ENCODE assay signal across 19 cellular contexts in genomic region chr12:132507656-132508055, GRCh38. TPM values are rescaled to one million over a fixed set of nuclear protein-coding genes. Genes with fewer than 3 reads are reported as not detected.
DNase-seq lines count a peak whose midpoint lies in the region; ATAC-seq and TF ChIP-seq lines count a peak whose summit lies in the region.
"Had no signal": no experiment of that assay in that cellular context is flagged by ENCODE, and none has a peak within 500 bp of the region (broad histone marks: within the 10 kb centered on the region; RNA-seq: fewer than 3 reads in every experiment).

No MANE protein-coding gene starts in this region.

- H3K79me2 ChIP-seq in OCI-LY3 (ENCODE audit: low read length) = peaks cover 47% of the 10 kb centered on the region

- DNase-seq in NCI-H82 (lab: John Stamatoyannopoulos, UW) = peak; percentile 32
- no peak for DNase-seq in NCI-H82 treated with DMSO at 0.1 percent for 48 hours (lab: John Stamatoyannopoulos, UW; ENCODE audit: unreplicated experiment)
- DNase-seq in epithelial cell of proximal tubule (ENCODE audit: low read depth) = no peak
- no peak for DNase-seq in spleen
- DNase-seq in osteocyte (ENCODE audit: extremely low spot score, unreplicated experiment) = no peak
- DNase-seq in stimulated activated naive CD8-positive, alpha-beta T cell treated with anti-CD3 and anti-CD28 coated beads, Interleukin-15, amount 100 ng/mL, for 72 hours = no peak
- no peak for DNase-seq in activated naive CD8-positive, alpha-beta T cell treated with anti-CD3 and anti-CD28 coated beads, Interleukin-2, amount 50 U/mL, for 24 hours
- DNase-seq: 8988T; activated B cell treated with CpG ODN at 0.5 μM for 24 hours; activated gamma-delta T cell treated with Interleukin-2 at 50 U/mL for 16 hours; Caco-2; immature natural killer cell; NCI-H187 treated with DMSO at 0.1 percent for 48 hours; NCI-H510A treated with DMSO at 0.1 percent for 48 hours; occipital lobe; Peyer's patch; small intestine; stimulated activated naive CD8-positive, alpha-beta T cell treated with anti-CD3 and anti-CD28 coated beads, Interleukin-15, Interleukin-2, amounts not matched to agents 100 U/mL and 50 U/mL, for 24 hours had no signal

- H3K9me3 Mint-ChIP-seq in osteocyte (ENCODE audit: unreplicated experiment) = no peaks in the 10 kb centered on the region
- no peaks in the 10 kb centered on the region for H3K9me3 Mint-ChIP-seq in stimulated activated naive CD8-positive, alpha-beta T cell treated with anti-CD3 and anti-CD28 coated beads, Interleukin-15, amount 100 ng/mL, for 72 hours
- H3K9me3 Mint-ChIP-seq in activated naive CD8-positive, alpha-beta T cell treated with anti-CD3 and anti-CD28 coated beads, Interleukin-2, amount 50 U/mL, for 24 hours = no peaks in the 10 kb centered on the region
- H3K9me3 Mint-ChIP-seq: activated B cell treated with CpG ODN at 0.5 μM for 24 hours, immature natural killer cell had no signal

- 75 to 85% (median 78%) methylated on average over 6 of the region's 6 CpGs for WGBS in spleen, 5 donors

- H3K4me3 Mint-ChIP-seq in osteocyte (ENCODE audit: unreplicated experiment) = no peak overlapping the region
- H3K4me3 Mint-ChIP-seq in stimulated activated naive CD8-positive, alpha-beta T cell treated with anti-CD3 and anti-CD28 coated beads, Interleukin-15, amount 100 ng/mL, for 72 hours = no peak overlapping the region
- H3K4me3 Mint-ChIP-seq in activated naive CD8-positive, alpha-beta T cell treated with anti-CD3 and anti-CD28 coated beads, Interleukin-2, amount 50 U/mL, for 24 hours = no peak overlapping the region
- H3K4me3 Mint-ChIP-seq: activated B cell treated with CpG ODN at 0.5 μM for 24 hours had no signal

- intact Hi-C loops in spleen (cut with DNase I; ENCODE audit: low total_unique reads) = no loop called here

- peaks cover 53% of the 10 kb centered on the region for H4K20me1 ChIP-seq in OCI-LY3 (ENCODE audit: insufficient read depth, low read length)

- TF ChIP-seq POLR2A in spleen (IDR thresholded peaks at IDR 0.05) = no peak

- H3K27ac Mint-ChIP-seq in osteocyte (ENCODE audit: unreplicated experiment) = no peak overlapping the region
- H3K27ac Mint-ChIP-seq in stimulated activated naive CD8-positive, alpha-beta T cell treated with anti-CD3 and anti-CD28 coated beads, Interleukin-15, amount 100 ng/mL, for 72 hours = no peak overlapping the region
- no peak overlapping the region for H3K27ac Mint-ChIP-seq in activated naive CD8-positive, alpha-beta T cell treated with anti-CD3 and anti-CD28 coated beads, Interleukin-2, amount 50 U/mL, for 24 hours
- H3K27ac Mint-ChIP-seq: activated B cell treated with CpG ODN at 0.5 μM for 24 hours had no signal

- no peaks in the 10 kb centered on the region for H3K36me3 ChIP-seq in OCI-LY3 (replicated peaks; ENCODE audit: low read depth, low read length)
- H3K36me3 ChIP-seq in spleen = peaks cover 0 to 49% (median 32%) of the 10 kb centered on the region in 6 donors

- H3K4me1 ChIP-seq in OCI-LY3 (ENCODE audit: low read length) (no peaks in the 10 kb centered on the region), spleen (peaks cover 43 to 83% (median 62%) of the 10 kb centered on the region in 6 donors)
- H3K4me1 ChIP-seq: Caco-2 had no signal

- H3K9ac ChIP-seq in OCI-LY3 (ENCODE audit: low read length) = no peak overlapping the region

- H2AFZ ChIP-seq in OCI-LY3 (ENCODE audit: low read depth, low read length) = no peak overlapping the region

- no peak overlapping the region for H3K4me2 ChIP-seq in OCI-LY3 (ENCODE audit: low read length)

- H3K4me3 ChIP-seq in OCI-LY3 (ENCODE audit: low read length) (no peak overlapping the region), epithelial cell of proximal tubule (ENCODE audit: low read depth, low read length) (no peak overlapping the region), spleen (peak overlapping the region in 1 of 8 donors; percentile 47)

- no peaks in the 10 kb centered on the region for H3K27me3 Mint-ChIP-seq in osteocyte (ENCODE audit: unreplicated experiment)
- no peaks in the 10 kb centered on the region for H3K27me3 Mint-ChIP-seq in stimulated activated naive CD8-positive, alpha-beta T cell treated with anti-CD3 and anti-CD28 coated beads, Interleukin-15, amount 100 ng/mL, for 72 hours
- H3K27me3 Mint-ChIP-seq in activated naive CD8-positive, alpha-beta T cell treated with anti-CD3 and anti-CD28 coated beads, Interleukin-2, amount 50 U/mL, for 24 hours = no peaks in the 10 kb centered on the region
- H3K27me3 Mint-ChIP-seq: activated B cell treated with CpG ODN at 0.5 μM for 24 hours had no signal

- ATAC-seq in stimulated activated naive CD8-positive, alpha-beta T cell treated with anti-CD3 and anti-CD28 coated beads, Interleukin-15, amount 100 ng/mL, for 72 hours = no peak
- ATAC-seq in activated naive CD8-positive, alpha-beta T cell treated with anti-CD3 and anti-CD28 coated beads, Interleukin-2, amount 50 U/mL, for 24 hours = no peak
- ATAC-seq: stimulated activated naive CD8-positive, alpha-beta T cell treated with anti-CD3 and anti-CD28 coated beads, Interleukin-15, Interleukin-2, amounts not matched to agents 100 U/mL and 50 U/mL, for 24 hours had no signal

- no peaks in the 10 kb centered on the region for H3K36me3 Mint-ChIP-seq in osteocyte (ENCODE audit: unreplicated experiment)
- H3K36me3 Mint-ChIP-seq in activated naive CD8-positive, alpha-beta T cell treated with anti-CD3 and anti-CD28 coated beads, Interleukin-2, amount 50 U/mL, for 24 hours (ENCODE audit: low read depth) = no peaks in the 10 kb centered on the region
- H3K36me3 Mint-ChIP-seq: immature natural killer cell had no signal

- H3K9me3 ChIP-seq in OCI-LY3 (ENCODE audit: insufficient read depth, low read length) (no peaks in the 10 kb centered on the region), spleen (no peaks in the 10 kb centered on the region)
- H3K9me3 ChIP-seq: Caco-2, Peyer's patch had no signal

- TF ChIP-seq CTCF in OCI-LY3 (IDR thresholded peaks at IDR 0.05; ENCODE audit: low read depth, low read length) (peak; percentile 17; the same call in 1 of the 2 replicates), epithelial cell of proximal tubule (conservative IDR thresholded peaks at IDR 0.05; ENCODE audit: low read depth, low read length) (peak; percentile 30), spleen (IDR thresholded peaks at IDR 0.05 in 8 of 11, conservative IDR thresholded peaks at IDR 0.05 in 3 of 11) (no peak), osteocyte (IDR thresholded peaks at IDR 0.05) (no peak)

- no peaks in the 10 kb centered on the region for H3K27me3 ChIP-seq in OCI-LY3 (ENCODE audit: low read depth, low read length)
- H3K27me3 ChIP-seq in spleen (replicated peaks in 1 of 7) = no peaks in the 10 kb centered on the region
- H3K27me3 ChIP-seq: Peyer's patch had no signal

- no peak overlapping the region for H3K27ac ChIP-seq in OCI-LY3 (ENCODE audit: low read length)
- H3K27ac ChIP-seq in spleen = peak overlapping the region in 7 of 8 donors; percentile 51 to 79 (median 73)

- peaks cover 36% of the 10 kb centered on the region for H3K4me1 Mint-ChIP-seq in osteocyte (ENCODE audit: unreplicated experiment)
- H3K4me1 Mint-ChIP-seq in stimulated activated naive CD8-positive, alpha-beta T cell treated with anti-CD3 and anti-CD28 coated beads, Interleukin-15, amount 100 ng/mL, for 72 hours = peaks cover 51% of the 10 kb centered on the region
- peaks cover 34% of the 10 kb centered on the region for H3K4me1 Mint-ChIP-seq in activated naive CD8-positive, alpha-beta T cell treated with anti-CD3 and anti-CD28 coated beads, Interleukin-2, amount 50 U/mL, for 24 hours

RNA-seq across cellular contexts. Expression of gene FBRSL1, which starts 17.7 kb away (rescaled TPM):
- total RNA-seq in epithelial cell of proximal tubule (57.4 and 95.9 TPM in 2 replicates), spleen (100 to 1,000 TPM in 1 of 7 donors, 10 to 100 TPM in 6; 28.3 to 161 (median 60.4) TPM), osteocyte (42.1 and 46.2 TPM in 2 replicates)
- polyA plus RNA-seq in spleen = 10 to 100 TPM; 14.3 to 40.3 (median 22.3) TPM

Comparison
In these comparisons a context has a peak if more than half of its experiments do, and no peak if none do; other contexts are left out.
1. CTCF ChIP-seq: peak in OCI-LY3 (single experiment) and epithelial cell of proximal tubule (single experiment); none in spleen (0 of 11) and osteocyte (single experiment).